ENCODE assay signal across 8 cellular contexts in the genomic region with DNA sequence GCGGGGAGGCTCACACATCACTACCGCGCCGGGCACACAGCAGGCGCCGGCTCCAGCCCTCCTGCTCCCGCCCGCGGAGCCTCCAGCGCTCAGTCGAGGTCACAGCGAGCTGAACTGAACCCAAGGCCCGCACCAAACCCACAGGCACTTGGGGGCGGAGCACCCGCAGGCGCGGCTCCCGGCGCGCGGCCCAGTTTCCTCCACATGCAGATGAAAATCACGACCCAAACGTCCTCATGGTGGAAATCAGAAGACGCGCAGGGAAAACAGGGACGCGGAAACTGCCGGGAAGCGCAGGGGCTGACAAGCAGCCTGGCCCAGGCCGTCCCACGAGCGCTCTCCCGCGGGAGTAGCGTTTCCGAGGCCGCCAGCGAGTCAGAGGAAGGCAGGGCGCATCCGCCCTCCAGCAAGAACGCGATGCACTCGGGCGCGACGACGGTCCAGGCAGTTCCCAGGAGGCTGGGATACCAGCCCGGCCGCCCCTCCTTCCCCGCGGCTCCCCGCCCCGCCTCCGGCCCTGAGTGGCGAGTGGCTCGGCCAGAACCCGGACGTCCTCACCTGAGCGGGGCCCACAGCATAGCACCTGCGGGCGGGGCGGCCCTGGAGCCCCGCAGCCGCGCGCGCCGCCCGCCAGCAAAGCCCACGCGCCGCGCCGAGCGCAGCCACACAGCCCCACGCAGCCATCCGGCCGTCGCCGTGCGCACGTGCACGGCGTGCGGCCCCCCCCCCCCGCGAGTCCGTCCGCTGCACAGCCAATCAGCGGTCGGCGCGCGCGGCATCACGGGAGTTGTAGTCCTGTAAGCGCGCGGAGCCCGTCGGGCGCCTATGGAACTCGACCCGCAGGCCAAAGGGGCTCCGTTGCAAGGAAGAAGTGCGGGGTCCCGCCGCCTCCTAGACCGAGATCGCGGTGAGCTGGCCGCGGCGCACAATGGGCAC. TPM values are rescaled to one million over a fixed set of nuclear protein-coding genes. Genes with fewer than 3 reads are reported as not detected.
DNase-seq lines count a peak whose midpoint lies in the region; ATAC-seq and TF ChIP-seq lines count a peak whose summit lies in the region.

A gene (minus strand): TSS at position 710 of the 936 bp plus-strand sequence. CDS start 26 bp downstream, at position 684.

- intact Hi-C loops in head of caudate nucleus (cut with DNase I) (no loop called here), ovary (cut with DNase I) (loop anchor here in 1 of 4 donors (10.0 kb wide), 1 partner anchor 74 kb away; a partner anchor contains a TSS)

- peak within 1 kb of the TSS; percentile 84 for H3K4me3 Mint-ChIP-seq in activated naive CD8-positive, alpha-beta T cell treated with anti-CD3 and anti-CD28 coated beads, Interleukin-2, amount 10 ng/mL, durations not matched to agents 7 days and 5 days

- DNase-seq in GM06990 (ENCODE audit: extremely low read depth, insufficient read length) (peak; percentile 90), NCI-H1092 treated with DMSO at 0.1 percent for 48 hours (lab: John Stamatoyannopoulos, UW) (peak; percentile 86), SKM-1 treated with dmso at 0.1 percent for 144 hours (lab: John Stamatoyannopoulos, UW; ENCODE audit: unreplicated experiment) (peak; percentile 70), head of caudate nucleus (peak; percentile 75 to 97 (median 93)), ovary (peak; percentile 85 to 92 (median 90)), thoracic aorta (ENCODE audit: low spot score) (peak; percentile 68)
- peak; percentile 89 for DNase-seq in activated naive CD8-positive, alpha-beta T cell treated with anti-CD3 and anti-CD28 coated beads, Interleukin-2, amount 10 ng/mL, durations not matched to agents 7 days and 5 days

- peaks cover 5% of the 10 kb centered on the region for H3K36me3 Mint-ChIP-seq in activated naive CD8-positive, alpha-beta T cell treated with anti-CD3 and anti-CD28 coated beads, Interleukin-2, amount 10 ng/mL, durations not matched to agents 7 days and 5 days

- TF ChIP-seq CTCF in GM06990 (IDR thresholded peaks at IDR 0.05; ENCODE audit: insufficient read depth, low read length, poor library complexity, severe bottlenecking): no peak
- no peak for TF ChIP-seq CTCF in ovary (IDR thresholded peaks at IDR 0.05)
- no peak for TF ChIP-seq CTCF in thoracic aorta (IDR thresholded peaks at IDR 0.05)

- peak within 1 kb of the TSS; percentile 80 for H3K4me3 ChIP-seq in GM06990 (replicated peaks; ENCODE audit: low read depth, low read length)
- peak within 1 kb of the TSS; percentile 77 for H3K4me3 ChIP-seq in ovary
- peak within 1 kb of the TSS; percentile 81 for H3K4me3 ChIP-seq in thoracic aorta

- ATAC-seq in HG02588 (IDR thresholded peaks at IDR 0.05; ENCODE audit: unreplicated experiment) (peak; percentile 75), thoracic aorta (ENCODE audit: insufficient number of reproducible peaks, low FRiP score, low read depth) (peak; percentile 80)
- peak; percentile 85 for ATAC-seq in activated naive CD8-positive, alpha-beta T cell treated with anti-CD3 and anti-CD28 coated beads, Interleukin-2, amount 10 ng/mL, durations not matched to agents 7 days and 5 days (ENCODE audit: low read depth)

- H3K27me3 ChIP-seq in GM06990 (replicated peaks; ENCODE audit: control insufficient read depth, insufficient read depth, low read length) (no peaks in the 10 kb centered on the region), ovary (no peaks in the 10 kb centered on the region), thoracic aorta (replicated peaks; ENCODE audit: insufficient read depth) (no peaks in the 10 kb centered on the region)

- H3K4me1 Mint-ChIP-seq in activated naive CD8-positive, alpha-beta T cell treated with anti-CD3 and anti-CD28 coated beads, Interleukin-2, amount 10 ng/mL, durations not matched to agents 7 days and 5 days: peaks cover 25% of the 10 kb centered on the region

- no peak for TF ChIP-seq EP300 in ovary (IDR thresholded peaks at IDR 0.05)

- H3K9me3 ChIP-seq in ovary (no peaks in the 10 kb centered on the region), thoracic aorta (no peaks in the 10 kb centered on the region)

- no peaks in the 10 kb centered on the region for H3K9me3 Mint-ChIP-seq in activated naive CD8-positive, alpha-beta T cell treated with anti-CD3 and anti-CD28 coated beads, Interleukin-2, amount 10 ng/mL, durations not matched to agents 7 days and 5 days

- H3K4me1 ChIP-seq in ovary (ENCODE audit: insufficient read depth): peaks cover 14% of the 10 kb centered on the region
- H3K4me1 ChIP-seq in thoracic aorta (ENCODE audit: control insufficient read depth in 1 of 2, low read depth in 2 of 2): peaks cover 17 to 21% of the 10 kb centered on the region in 2 donors

- peak within 1 kb of the TSS; percentile 74 to 93 for H3K27ac ChIP-seq in ovary
- H3K27ac ChIP-seq in thoracic aorta: peak within 1 kb of the TSS; percentile 71 to 95

- no peaks in the 10 kb centered on the region for H3K27me3 Mint-ChIP-seq in activated naive CD8-positive, alpha-beta T cell treated with anti-CD3 and anti-CD28 coated beads, Interleukin-2, amount 10 ng/mL, durations not matched to agents 7 days and 5 days

- peak within 1 kb of the TSS; percentile 76 for H3K27ac Mint-ChIP-seq in activated naive CD8-positive, alpha-beta T cell treated with anti-CD3 and anti-CD28 coated beads, Interleukin-2, amount 10 ng/mL, durations not matched to agents 7 days and 5 days

- POLR2A ChIA-PET in activated naive CD8-positive, alpha-beta T cell treated with anti-CD3 and anti-CD28 coated beads, Interleukin-2, amount 10 ng/mL, durations not matched to agents 7 days and 5 days (lab: Charles Lee): interaction anchor here (0.7 to 3.4 kb wide), 6 partner anchors 13 to 146 kb away, joined by 3 to 12 read pairs (median 4); a partner anchor contains a TSS

- H3K36me3 ChIP-seq in GM06990 (ENCODE audit: control insufficient read depth, insufficient read depth, low read length): no peaks in the 10 kb centered on the region
- H3K36me3 ChIP-seq in ovary: no peaks in the 10 kb centered on the region
- no peaks in the 10 kb centered on the region for H3K36me3 ChIP-seq in thoracic aorta

- 0 to 1% (median 1%) methylated on average over 28 to 114 of the region's 114 CpGs for WGBS in ovary, 3 donors

- TF ChIP-seq POLR2A in ovary (IDR thresholded peaks at IDR 0.05): no peak

RNA-seq across cellular contexts. Expression of the gene that starts here (rescaled TPM):
- total RNA-seq in activated naive CD8-positive, alpha-beta T cell treated with anti-CD3 and anti-CD28 coated beads, Interleukin-2, amount 10 ng/mL, durations not matched to agents 7 days and 5 days: 10 to 100 TPM; 33.7 to 34.7 TPM
- total RNA-seq in ovary (10 to 100 TPM; 17.2 to 29.5 (median 24.5) TPM), thoracic aorta (10 to 100 TPM; 32.6 to 50.1 TPM)
- 10 to 100 TPM in 1 of 2 donors, 1 to 10 TPM in 1; 8.9 to 23.4 TPM for polyA plus RNA-seq in ovary

Comparison
In these comparisons a context has a peak if more than half of its experiments do, and no peak if none do; other contexts are left out.
1. Peak in every context shown above with its lines: DNase-seq, ATAC-seq, H3K4me3 ChIP-seq and H3K27ac ChIP-seq.